Comparison of ENCODE assay signal across 8 cellular contexts in the genomic region with DNA sequence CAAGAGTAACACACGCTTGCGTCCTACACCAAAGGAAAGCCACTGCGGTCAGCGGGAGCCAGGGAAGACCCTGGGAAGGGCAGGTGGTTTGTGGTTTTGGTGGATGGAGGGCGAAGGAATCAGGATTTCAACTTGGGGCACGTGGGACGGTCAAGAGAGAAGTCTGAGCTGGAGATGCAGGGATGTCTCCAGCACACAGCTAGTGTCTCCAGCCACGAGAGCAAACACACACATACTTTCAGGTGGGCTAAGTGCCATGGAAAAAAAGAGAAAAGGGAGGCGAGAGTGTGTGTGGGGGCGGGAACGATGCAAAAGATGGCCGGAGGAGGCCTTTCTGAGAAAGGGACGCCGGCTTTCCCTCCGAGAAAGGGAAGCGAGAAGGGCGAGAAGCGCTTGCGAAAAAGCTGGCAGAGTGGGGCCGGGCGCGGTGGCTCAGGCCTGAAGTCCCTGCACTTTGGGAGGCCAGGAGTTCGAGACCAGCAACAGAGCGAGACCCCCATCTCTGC. TPM values are rescaled to one million over a fixed set of nuclear protein-coding genes. Genes with fewer than 3 reads are reported as not detected.
DNase-seq lines count a peak whose midpoint lies in the region; ATAC-seq and TF ChIP-seq lines count a peak whose summit lies in the region.

No MANE protein-coding gene starts in this region.

- H3K4me3 ChIP-seq in ascending aorta, result peak overlapping the region; percentile 73 to 88
- peak overlapping the region; percentile 38 for H3K4me3 ChIP-seq in iPS-18c (ENCODE audit: insufficient read depth, low read depth, low read length)
- peak overlapping the region; percentile 48 to 72 (median 68) for H3K4me3 ChIP-seq in skeletal muscle tissue (ENCODE audit: low read length in 3 of 3)

- ATAC-seq in GM19351 (IDR thresholded peaks at IDR 0.05; ENCODE audit: unreplicated experiment), result no peak

- H3K9me3 ChIP-seq in ascending aorta, result no peaks in the 10 kb centered on the region
- no peaks in the 10 kb centered on the region for H3K9me3 ChIP-seq in iPS-18c (ENCODE audit: control insufficient read depth, insufficient read depth, low read length)
- H3K9me3 ChIP-seq in skeletal muscle tissue (ENCODE audit: control insufficient read depth in 3 of 3, low read length in 3 of 3), result no peaks in the 10 kb centered on the region

- TF ChIP-seq CTCF in GM10248 (IDR thresholded peaks at IDR 0.05; ENCODE audit: control extremely low read depth, extremely low read depth, low read depth, missing control alignments) (no peak), ascending aorta (IDR thresholded peaks at IDR 0.05) (no peak)

- H3K27ac ChIP-seq in ascending aorta, result peak overlapping the region; percentile 95 to 100
- H3K27ac ChIP-seq in skeletal muscle tissue (ENCODE audit: low read depth, low read length), result peak overlapping the region; percentile 100

- POLR2A ChIA-PET in GM10248 (lab: Yijun Ruan, JAX), result interaction anchor here (1.0 kb wide), 1 partner anchor 451 kb away, joined by 6 read pairs; no protein-coding TSS in a partner anchor

- peak overlapping the region; percentile 87 to 100 (median 100) for H3K9ac ChIP-seq in skeletal muscle tissue (ENCODE audit: low read depth in 1 of 3, low read length in 3 of 3)

- peaks cover 8 to 15% of the 10 kb centered on the region in 2 donors for H3K4me1 ChIP-seq in ascending aorta
- peaks cover 21 to 27% (median 27%) of the 10 kb centered on the region in 3 donors for H3K4me1 ChIP-seq in skeletal muscle tissue (ENCODE audit: control insufficient read depth in 3 of 3, insufficient read depth in 3 of 3, low read length in 3 of 3)

- DNase-seq in GM10248 (ENCODE audit: extremely low spot score), result peak; percentile 38
- DNase-seq in OCI-M1 (lab: John Stamatoyannopoulos, UW), result peak; percentile 58
- DNase-seq in ascending aorta (ENCODE audit: low spot score in 2 of 2), result peak in 1 of 2 donors; percentile 71
- no peak for DNase-seq in KG1 (lab: John Stamatoyannopoulos, UW)
- no peak for DNase-seq in LoVo (ENCODE audit: low spot score)

- intact Hi-C loops in ascending aorta (cut with DNase I), result loop anchor here (2.0 to 5.0 kb wide), 3 partner anchors 103 to 1521 kb away; partner anchors contain the start of genes CLIC4 and SYF2

- H3K36me3 ChIP-seq in ascending aorta, result peaks cover 8 to 9% of the 10 kb centered on the region in 2 donors
- peaks cover 3 to 6% (median 5%) of the 10 kb centered on the region in 3 donors for H3K36me3 ChIP-seq in skeletal muscle tissue (ENCODE audit: control insufficient read depth in 3 of 3, insufficient read depth in 3 of 3, low read length in 3 of 3)

- H3K27me3 ChIP-seq in ascending aorta, result no peaks in the 10 kb centered on the region
- H3K27me3 ChIP-seq in skeletal muscle tissue (ENCODE audit: control insufficient read depth in 3 of 3, insufficient read depth in 3 of 3, low read length in 3 of 3), result no peaks in the 10 kb centered on the region

- CTCF ChIA-PET in GM10248 (lab: Yijun Ruan, JAX), result interaction anchor here (1.2 to 1.3 kb wide), 2 partner anchors 189 to 193 kb away, joined by 3 read pairs; no protein-coding TSS in a partner anchor

RNA-seq across cellular contexts. Expression of gene SRRM1, which starts 1.4 kb away (rescaled TPM):
- total RNA-seq in ascending aorta (90.5 TPM), skeletal muscle tissue (29.2 TPM)

Comparison
In these comparisons a context has a peak if more than half of its experiments do, and no peak if none do; other contexts are left out.
1. DNase-seq: peak in GM10248 (single experiment) and OCI-M1 (single experiment); none in KG1 (single experiment) and LoVo (single experiment).
2. Peak in every context shown above with its lines, with median percentiles within 50 percentile points of each other: H3K4me3 ChIP-seq.